Comparison of ENCODE assay signal across 21 cellular contexts in genomic region chr19:38723606-38724379, GRCh38. TPM values are rescaled to one million over a fixed set of nuclear protein-coding genes. Genes with fewer than 3 reads are reported as not detected.
DNase-seq lines count a peak whose midpoint lies in the region; ATAC-seq and TF ChIP-seq lines count a peak whose summit lies in the region.
"Had no signal": no experiment of that assay in that cellular context is flagged by ENCODE, and none has a peak within 500 bp of the region (broad histone marks: within the 10 kb centered on the region; RNA-seq: fewer than 3 reads in every experiment).

No MANE protein-coding gene starts in this region.

- H3K27ac ChIP-seq in ascending aorta = peak overlapping the region; percentile 76 to 85
- peak overlapping the region in 3 of 4 donors; percentile 74 to 97 (median 76) for H3K27ac ChIP-seq in gastroesophageal sphincter
- peak overlapping the region; percentile 23 to 78 (median 66) for H3K27ac ChIP-seq in gastrocnemius medialis
- H3K27ac ChIP-seq: WERI-Rb-1 had no signal

- no peaks in the 10 kb centered on the region for H3K27me3 Mint-ChIP-seq in Caco-2 (ENCODE audit: insufficient read depth, unreplicated experiment)
- H3K27me3 Mint-ChIP-seq: CD4-positive, alpha-beta memory T cell; stimulated activated memory B cell treated with anti-CD40 and anti-IgM and Interleukin-4, amounts not matched to agents 10 μg/mL and 1 μg/mL and 100 μg/mL, for 72 hours had no signal

- ATAC-seq in gastroesophageal sphincter (no peak), gastrocnemius medialis (no peak), GM19035 (IDR thresholded peaks at IDR 0.05; ENCODE audit: unreplicated experiment) (no peak)
- ATAC-seq: activated T-cell treated with anti-CD3 and anti-CD28 coated beads, Interleukin-2, amount 50 U/mL, for 72 hours; stimulated activated memory B cell treated with anti-CD40 and anti-IgM and Interleukin-4, amounts not matched to agents 10 μg/mL and 1 μg/mL and 100 μg/mL, for 72 hours had no signal

- no peak overlapping the region for H3K4me3 Mint-ChIP-seq in Caco-2 (ENCODE audit: unreplicated experiment)
- H3K4me3 Mint-ChIP-seq: activated T-cell treated with anti-CD3 and anti-CD28 coated beads, Interleukin-2, amount 50 U/mL, for 72 hours; stimulated activated memory B cell treated with anti-CD40 and anti-IgM and Interleukin-4, amounts not matched to agents 10 μg/mL and 1 μg/mL and 100 μg/mL, for 72 hours had no signal

- peaks cover 100% of the 10 kb centered on the region for H3K36me3 Mint-ChIP-seq in Caco-2 (ENCODE audit: insufficient read depth, unreplicated experiment)

- CTCF ChIA-PET in Caco-2 (lab: Charles Lee) = interaction anchor here (0.6 to 1.1 kb wide), 3 partner anchors 76 to 140 kb away, joined by 3 read pairs; partner anchors contain the start of gene ACTN4

- in situ Hi-C loops in gastrocnemius medialis (cut with MboI; ENCODE audit: low sequenced_read_pairs in 4 of 4) = no loop called here

- 90% methylated on average over 2 of the region's 34 CpGs; no CpG with 5 or more reads in 1 of the 2 donors for WGBS in gastroesophageal sphincter (ENCODE audit: low coverage in 1 of 2), 2 donors

- peaks cover 30% of the 10 kb centered on the region for H3K4me1 ChIP-seq in Caco-2
- H3K4me1 ChIP-seq in ascending aorta = peaks cover 4 to 33% of the 10 kb centered on the region in 2 donors
- H3K4me1 ChIP-seq in gastroesophageal sphincter = peaks cover 0 to 72% (median 3%) of the 10 kb centered on the region in 3 donors
- H3K4me1 ChIP-seq in gastrocnemius medialis = peaks cover 10 to 11% of the 10 kb centered on the region in 2 donors

- peaks cover 12% of the 10 kb centered on the region for H3K4me1 Mint-ChIP-seq in Caco-2 (ENCODE audit: low read depth, unreplicated experiment)

- intact Hi-C loops in Caco-2 (cut with micrococcal nuclease; ENCODE audit: unreplicated experiment) (no loop called here), ascending aorta (cut with DNase I) (no loop called here), gastrocnemius medialis (cut with DNase I; ENCODE audit: low total_unique reads) (no loop called here)

- no peak for DNase-seq in Caco-2
- DNase-seq in ascending aorta (ENCODE audit: low spot score in 2 of 2) = no peak
- DNase-seq in gastrocnemius medialis = no peak
- DNase-seq in stimulated activated CD4-positive, alpha-beta T cell treated with anti-CD3 and anti-CD28 coated beads, Interleukin-4, amount 100 ng/mL, for 4 hours = no peak
- DNase-seq in inferior parietal cortex (ENCODE audit: extremely low spot score) = no peak
- DNase-seq in HK-2 (ENCODE audit: unreplicated experiment) = no peak
- DNase-seq: activated T-cell treated with anti-CD3 and anti-CD28 coated beads, Interleukin-2, amount 50 U/mL, for 72 hours; CD4-positive, alpha-beta memory T cell; DND-41; MM.1S; NCI-H1694 treated with DMSO at 0.1 percent for 48 hours; NCI-H446; posterior cingulate gyrus; SHP77; WERI-Rb-1 had no signal

- TF ChIP-seq POLR2A in gastroesophageal sphincter (IDR thresholded peaks at IDR 0.05) = no peak
- no peak for TF ChIP-seq POLR2A in gastrocnemius medialis (IDR thresholded peaks at IDR 0.05)

- H3K9me3 Mint-ChIP-seq in Caco-2 (ENCODE audit: unreplicated experiment) = no peaks in the 10 kb centered on the region
- H3K9me3 Mint-ChIP-seq: activated T-cell treated with anti-CD3 and anti-CD28 coated beads, Interleukin-2, amount 50 U/mL, for 72 hours; CD4-positive, alpha-beta memory T cell; stimulated activated memory B cell treated with anti-CD40 and anti-IgM and Interleukin-4, amounts not matched to agents 10 μg/mL and 1 μg/mL and 100 μg/mL, for 72 hours had no signal

- H3K9me3 ChIP-seq in Caco-2 (no peaks in the 10 kb centered on the region), ascending aorta (no peaks in the 10 kb centered on the region), gastroesophageal sphincter (no peaks in the 10 kb centered on the region), gastrocnemius medialis (no peaks in the 10 kb centered on the region)

- H3K4me3 ChIP-seq in Caco-2 (ENCODE audit: low read depth, low read length) = no peak overlapping the region
- no peak overlapping the region for H3K4me3 ChIP-seq in ascending aorta
- no peak overlapping the region for H3K4me3 ChIP-seq in gastroesophageal sphincter
- no peak overlapping the region for H3K4me3 ChIP-seq in gastrocnemius medialis

- TSS peak; percentile 75 for BruUV-seq in Caco-2 (replicated peaks; lab: Mats Ljungman, UMichigan)

- POLR2A ChIA-PET in Caco-2 (lab: Charles Lee) = no interaction called here

- TF ChIP-seq EP300 in gastroesophageal sphincter (IDR thresholded peaks at IDR 0.05) = no peak

- no peaks in the 10 kb centered on the region for H3K27me3 ChIP-seq in Caco-2 (replicated peaks; ENCODE audit: control insufficient read depth, insufficient read depth, low read length)
- no peaks in the 10 kb centered on the region for H3K27me3 ChIP-seq in ascending aorta
- no peaks in the 10 kb centered on the region for H3K27me3 ChIP-seq in gastroesophageal sphincter
- no peaks in the 10 kb centered on the region for H3K27me3 ChIP-seq in gastrocnemius medialis

- no peak overlapping the region for H3K27ac Mint-ChIP-seq in Caco-2 (ENCODE audit: unreplicated experiment)
- H3K27ac Mint-ChIP-seq: activated T-cell treated with anti-CD3 and anti-CD28 coated beads, Interleukin-2, amount 50 U/mL, for 72 hours; CD4-positive, alpha-beta memory T cell; stimulated activated memory B cell treated with anti-CD40 and anti-IgM and Interleukin-4, amounts not matched to agents 10 μg/mL and 1 μg/mL and 100 μg/mL, for 72 hours had no signal

- H3K36me3 ChIP-seq in Caco-2 (ENCODE audit: control insufficient read depth, insufficient read depth, low read length) = peaks cover 14% of the 10 kb centered on the region
- H3K36me3 ChIP-seq in ascending aorta = peaks cover 95 to 100% of the 10 kb centered on the region in 2 donors
- peaks cover 0 to 100% of the 10 kb centered on the region in 2 donors for H3K36me3 ChIP-seq in gastroesophageal sphincter
- H3K36me3 ChIP-seq in gastrocnemius medialis = peaks cover 8 to 79% of the 10 kb centered on the region in 2 donors

- TF ChIP-seq CTCF in Caco-2 (IDR thresholded peaks at IDR 0.05; ENCODE audit: insufficient read depth in 1 of 2, low read depth in 1 of 2, low read length in 1 of 2, severe bottlenecking in 1 of 2, unreplicated experiment in 1 of 2) (no peak), ascending aorta (IDR thresholded peaks at IDR 0.05) (no peak), gastroesophageal sphincter (IDR thresholded peaks at IDR 0.05) (no peak), gastrocnemius medialis (IDR thresholded peaks at IDR 0.05 in 4 of 5, conservative IDR thresholded peaks at IDR 0.05 in 1 of 5) (no peak)

RNA-seq across cellular contexts. Expression of gene CAPN12, which starts 20.5 kb away (rescaled TPM):
- total RNA-seq in Caco-2 (2022) (8.8 and 11.0 TPM in 2 replicates), ascending aorta (not detected), gastroesophageal sphincter (1 to 10 TPM in 2 of 4 donors, under 1 TPM in 1, not detected in 1; 0.93 to 2.2 (median 1.1) TPM), gastrocnemius medialis (under 1 TPM in 1 of 4 donors, not detected in 3; 0.42 TPM)
- total RNA-seq: myocyte had no signal

RNA-seq across cellular contexts. Expression of gene LGALS7, which starts 49.5 kb away (rescaled TPM):
- total RNA-seq in Caco-2 (2022) (not detected in 2 replicates), ascending aorta (not detected), gastroesophageal sphincter (10 to 100 TPM in 1 of 4 donors, not detected in 3; 25.8 TPM), gastrocnemius medialis (not detected)
- total RNA-seq: activated T-cell treated with anti-CD3 and anti-CD28 coated beads, Interleukin-2, amount 50 U/mL, for 72 hours; CD4-positive, alpha-beta memory T cell; fibroblast of villous mesenchyme; myocyte; T-helper 1 cell treated with Interleukin-12 subunit alpha and Interleukin-12 subunit beta and Interleukin-4 antibody, amounts not matched to agents 30 ng/mL and 1 ng/mL, for 36 hours had no signal
